ENCODE assay signal across 16 cellular contexts in the genomic region with DNA sequence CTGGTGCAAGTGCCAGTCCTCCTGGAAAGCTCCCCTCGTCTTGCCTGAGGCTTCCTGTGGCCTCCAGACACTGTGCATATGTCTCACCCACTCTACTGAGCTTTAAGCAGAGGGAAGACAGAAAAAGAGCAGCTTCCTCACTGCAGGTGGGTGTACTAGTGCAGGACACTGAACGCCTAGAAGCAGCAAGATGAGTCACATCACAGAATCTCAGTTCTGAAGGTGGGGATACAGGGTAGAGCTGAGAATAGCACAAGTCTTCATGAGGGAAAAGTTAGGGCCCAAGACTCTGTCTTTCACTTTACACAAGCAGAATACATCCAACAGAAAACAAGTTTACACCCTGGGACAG. TPM values are rescaled to one million over a fixed set of nuclear protein-coding genes. Genes with fewer than 3 reads are reported as not detected.
A peak's percentile ranks its signal among the peaks of the same experiment; 100 is the strongest.
DNase-seq lines count a peak whose midpoint lies in the region; ATAC-seq lines count a peak whose summit lies in the region.
"Had no signal": no experiment of that assay in that cellular context is flagged by ENCODE, and none has a peak within 500 bp of the region (broad histone marks: within the 10 kb centered on the region; RNA-seq: fewer than 3 reads in every experiment).

No MANE protein-coding gene starts in this region.

- intact Hi-C loops in activated T-helper 1 cell treated with anti-CD3 and anti-CD28 coated beads, Interleukin-12 subunit alpha, Interleukin-12 subunit beta, Interleukin-2, Interleukin-4 antibody, amounts not matched to agents 30 ng/mL and 10 ng/mL and 1 ng/mL, durations not matched to agents 14 hours and 24 hours and 36 hours (cut with micrococcal nuclease): loop anchor here (1.0 kb wide), 2 partner anchors 38 to 42 kb away; a partner anchor contains a TSS

- H3K36me3 ChIP-seq in BLaER1 treated with 17β-estradiol and CSF1 and Interleukin-3, amounts not matched to agents 10 nM and 100 nM: no peaks in the 10 kb centered on the region
- H3K36me3 ChIP-seq: pancreas had no signal

- peaks cover 55% of the 10 kb centered on the region for H3K4me1 Mint-ChIP-seq in activated T-helper 1 cell treated with anti-CD3 and anti-CD28 coated beads, Interleukin-12 subunit alpha, Interleukin-12 subunit beta, Interleukin-2, Interleukin-4 antibody, amounts not matched to agents 30 ng/mL and 10 ng/mL and 1 ng/mL, durations not matched to agents 14 hours and 24 hours and 36 hours (ENCODE audit: low read depth)

- H3K36me3 Mint-ChIP-seq in activated T-helper 1 cell treated with anti-CD3 and anti-CD28 coated beads, Interleukin-12 subunit alpha, Interleukin-12 subunit beta, Interleukin-2, Interleukin-4 antibody, amounts not matched to agents 30 ng/mL and 10 ng/mL and 1 ng/mL, durations not matched to agents 14 hours and 24 hours and 36 hours (ENCODE audit: low read depth): no peaks in the 10 kb centered on the region

- peaks cover 2% of the 10 kb centered on the region for H3K27me3 Mint-ChIP-seq in activated T-helper 1 cell treated with anti-CD3 and anti-CD28 coated beads, Interleukin-12 subunit alpha, Interleukin-12 subunit beta, Interleukin-2, Interleukin-4 antibody, amounts not matched to agents 30 ng/mL and 10 ng/mL and 1 ng/mL, durations not matched to agents 14 hours and 24 hours and 36 hours (ENCODE audit: insufficient read depth)

- H3K4me1 ChIP-seq in BLaER1 treated with 17β-estradiol and CSF1 and Interleukin-3, amounts not matched to agents 10 nM and 100 nM: peaks cover 7 to 33% (median 29%) of the 10 kb centered on the region in 10 experiments; a peak in 17 of 20 replicates
- H3K4me1 ChIP-seq: pancreas had no signal

- H3K9me3 ChIP-seq in BLaER1 treated with 17β-estradiol and CSF1 and Interleukin-3, amounts not matched to agents 10 nM and 100 nM (replicated peaks in 1 of 11): no peaks in the 10 kb centered on the region
- H3K9me3 ChIP-seq: pancreas had no signal

- peak; percentile 76 for ATAC-seq in GM19043 (IDR thresholded peaks at IDR 0.05; ENCODE audit: low read depth, unreplicated experiment)
- ATAC-seq in HG02840 (IDR thresholded peaks at IDR 0.05; ENCODE audit: low FRiP score, unreplicated experiment): peak; percentile 59
- ATAC-seq: effector memory CD8-positive, alpha-beta T cell; left ventricle myocardium superior; pancreas had no signal

- no peaks in the 10 kb centered on the region for H3K9me3 Mint-ChIP-seq in activated T-helper 1 cell treated with anti-CD3 and anti-CD28 coated beads, Interleukin-12 subunit alpha, Interleukin-12 subunit beta, Interleukin-2, Interleukin-4 antibody, amounts not matched to agents 30 ng/mL and 10 ng/mL and 1 ng/mL, durations not matched to agents 14 hours and 24 hours and 36 hours
- H3K9me3 Mint-ChIP-seq: effector memory CD8-positive, alpha-beta T cell had no signal

- H3K4me2 ChIP-seq in BLaER1 treated with 17β-estradiol and CSF1 and Interleukin-3, amounts not matched to agents 10 nM and 100 nM: peak overlapping the region in 8 of 11 experiments; percentile 9 to 60 (median 44); a peak in 14 of 22 replicates

- no peak for DNase-seq in activated T-helper 1 cell treated with anti-CD3 and anti-CD28 coated beads, Interleukin-12 subunit alpha, Interleukin-12 subunit beta, Interleukin-2, Interleukin-4 antibody, amounts not matched to agents 30 ng/mL and 10 ng/mL and 1 ng/mL, durations not matched to agents 14 hours and 24 hours and 36 hours (ENCODE audit: low spot score)
- no peak for DNase-seq in H4 (ENCODE audit: low spot score)
- DNase-seq in activated effector memory CD4-positive, alpha-beta T cell treated with anti-CD3 and anti-CD28 coated beads, Interleukin-2, amount 50 U/mL, for 16 hours: no peak
- no peak for DNase-seq in NK-92 (lab: John Stamatoyannopoulos, UW; ENCODE audit: unreplicated experiment)
- DNase-seq in glomerular visceral epithelial cell (ENCODE audit: extremely low spot score): no peak
- DNase-seq: activated CD4-positive, alpha-beta T cell treated with anti-CD3 and anti-CD28 coated beads, Interleukin-2, amount 50 U/mL, for 4 hours; effector memory CD8-positive, alpha-beta T cell; left ventricle myocardium superior; NCI-H526 treated with DMSO at 0.1 percent for 48 hours; pancreas; stimulated activated CD4-positive, alpha-beta T cell treated with anti-CD3 and anti-CD28 coated beads, Interleukin-2, amount 100 ng/mL, for 48 hours had no signal

- peak overlapping the region; percentile 43 for H3K4me3 Mint-ChIP-seq in activated T-helper 1 cell treated with anti-CD3 and anti-CD28 coated beads, Interleukin-12 subunit alpha, Interleukin-12 subunit beta, Interleukin-2, Interleukin-4 antibody, amounts not matched to agents 30 ng/mL and 10 ng/mL and 1 ng/mL, durations not matched to agents 14 hours and 24 hours and 36 hours
- H3K4me3 Mint-ChIP-seq: effector memory CD8-positive, alpha-beta T cell had no signal

- H3K27me3 ChIP-seq in BLaER1 treated with 17β-estradiol and CSF1 and Interleukin-3, amounts not matched to agents 10 nM and 100 nM: no peaks in the 10 kb centered on the region
- H3K27me3 ChIP-seq: pancreas had no signal

- H4K20me1 ChIP-seq in BLaER1 treated with 17β-estradiol and CSF1 and Interleukin-3, amounts not matched to agents 10 nM and 100 nM: no peaks in the 10 kb centered on the region

- 0 out of 22 replicates have a peak overlapping the region, but pooled peaks of 1 of the 11 experiments have one; percentile 22 for H3K9ac ChIP-seq in BLaER1 treated with 17β-estradiol and CSF1 and Interleukin-3, amounts not matched to agents 10 nM and 100 nM

- peak overlapping the region in 1 of 11 experiments; percentile 12; a peak in 1 of 22 replicates for H3K27ac ChIP-seq in BLaER1 treated with 17β-estradiol and CSF1 and Interleukin-3, amounts not matched to agents 10 nM and 100 nM
- H3K27ac ChIP-seq: pancreas, SK-N-MC had no signal

- peak overlapping the region; percentile 65 for H3K27ac Mint-ChIP-seq in activated T-helper 1 cell treated with anti-CD3 and anti-CD28 coated beads, Interleukin-12 subunit alpha, Interleukin-12 subunit beta, Interleukin-2, Interleukin-4 antibody, amounts not matched to agents 30 ng/mL and 10 ng/mL and 1 ng/mL, durations not matched to agents 14 hours and 24 hours and 36 hours
- H3K27ac Mint-ChIP-seq: effector memory CD8-positive, alpha-beta T cell had no signal

- H3K4me3 ChIP-seq in BLaER1 treated with 17β-estradiol and CSF1 and Interleukin-3, amounts not matched to agents 10 nM and 100 nM: no peak overlapping the region
- H3K4me3 ChIP-seq: pancreas, SK-N-MC had no signal

RNA-seq across cellular contexts. Expression of a gene that starts 37.4 kb away (rescaled TPM):
- 1.1 and 1.7 TPM in 2 replicates for total RNA-seq in activated T-helper 1 cell treated with anti-CD3 and anti-CD28 coated beads, Interleukin-12 subunit alpha, Interleukin-12 subunit beta, Interleukin-2, Interleukin-4 antibody, amounts not matched to agents 30 ng/mL and 10 ng/mL and 1 ng/mL, durations not matched to agents 14 hours and 24 hours and 36 hours
- total RNA-seq in H4 (2014; rRNA removed; shearing (Covaris generic)): 0.33 and 0.47 TPM in 2 replicates
- total RNA-seq: subcutaneous adipose tissue had no signal

RNA-seq across cellular contexts. Expression of a gene that starts 39.9 kb away (rescaled TPM):
- total RNA-seq in activated T-helper 1 cell treated with anti-CD3 and anti-CD28 coated beads, Interleukin-12 subunit alpha, Interleukin-12 subunit beta, Interleukin-2, Interleukin-4 antibody, amounts not matched to agents 30 ng/mL and 10 ng/mL and 1 ng/mL, durations not matched to agents 14 hours and 24 hours and 36 hours: 102 and 113 TPM in 2 replicates
- total RNA-seq in H4 (2014; rRNA removed; shearing (Covaris generic)): 27.6 and 38.1 TPM in 2 replicates

RNA-seq across cellular contexts. Expression of a gene that starts 40.8 kb away (rescaled TPM):
- total RNA-seq in activated T-helper 1 cell treated with anti-CD3 and anti-CD28 coated beads, Interleukin-12 subunit alpha, Interleukin-12 subunit beta, Interleukin-2, Interleukin-4 antibody, amounts not matched to agents 30 ng/mL and 10 ng/mL and 1 ng/mL, durations not matched to agents 14 hours and 24 hours and 36 hours: 11.8 and 13.4 TPM in 2 replicates
- total RNA-seq in H4 (2014; rRNA removed; shearing (Covaris generic)): 6.4 and 7.5 TPM in 2 replicates
